Comparison of ENCODE assay signal across 24 cellular contexts in genomic region chr21:40141621-40142020, GRCh38.
"Had no signal": no experiment of that assay in that cellular context is flagged by ENCODE, and none has a peak within 500 bp of the region (broad histone marks: within the 10 kb centered on the region; RNA-seq: fewer than 3 reads in every experiment).

No MANE protein-coding gene starts in this region.

- H3K9me3 ChIP-seq: colonic mucosa, esophagus muscularis mucosa, esophagus squamous epithelium, gastrocnemius medialis, gastroesophageal sphincter, heart left ventricle, heart right ventricle had no signal

- H3K27ac Mint-ChIP-seq: dendritic cell treated with granulocyte-macrophage colony-stimulating factor and Interleukin-4, amounts not matched to agents 40 ng/mL and 50 ng/mL, for 4 days; effector memory CD8-positive, alpha-beta T cell had no signal

- H3K27me3 Mint-ChIP-seq: dendritic cell treated with granulocyte-macrophage colony-stimulating factor and Interleukin-4, amounts not matched to agents 40 ng/mL and 50 ng/mL, for 4 days; effector memory CD8-positive, alpha-beta T cell had no signal

- H3K4me1 Mint-ChIP-seq: endodermal cell had no signal

- H3K4me3 Mint-ChIP-seq: dendritic cell treated with granulocyte-macrophage colony-stimulating factor and Interleukin-4, amounts not matched to agents 40 ng/mL and 50 ng/mL, for 4 days; effector memory CD8-positive, alpha-beta T cell; endodermal cell had no signal

- DNase-seq: colonic mucosa; cortex of kidney; dermis blood vessel endothelial cell; dorsolateral prefrontal cortex; effector CD4-positive, alpha-beta T cell; effector CD8-positive, alpha-beta T cell; effector memory CD4-positive, alpha-beta T cell; effector memory CD8-positive, alpha-beta T cell; endodermal cell; erythroblast; esophagus squamous epithelium; foreskin fibroblast; foreskin keratinocyte; foreskin melanocyte; gastrocnemius medialis; glutamatergic neuron; heart left ventricle; heart right ventricle had no signal

- H3K27me3 ChIP-seq: colonic mucosa, esophagus muscularis mucosa, esophagus squamous epithelium, foreskin keratinocyte, gastrocnemius medialis, gastroesophageal sphincter had no signal

- ATAC-seq: effector memory CD8-positive, alpha-beta T cell; esophagus mucosa; foreskin keratinocyte; gastrocnemius medialis; gastroesophageal sphincter; heart left ventricle; heart right ventricle had no signal

- H3K4me3 ChIP-seq: colonic mucosa, coronary artery, dorsolateral prefrontal cortex, esophagus muscularis mucosa, esophagus squamous epithelium, gastrocnemius medialis, gastroesophageal sphincter, heart left ventricle, heart right ventricle had no signal

- H3K4me1 ChIP-seq: colonic mucosa, esophagus squamous epithelium, foreskin keratinocyte, gastrocnemius medialis, gastroesophageal sphincter, heart left ventricle, heart right ventricle had no signal

- H3K9me3 Mint-ChIP-seq: dendritic cell treated with granulocyte-macrophage colony-stimulating factor and Interleukin-4, amounts not matched to agents 40 ng/mL and 50 ng/mL, for 4 days; effector memory CD8-positive, alpha-beta T cell; endodermal cell had no signal

- H3K36me3 ChIP-seq: colonic mucosa, esophagus muscularis mucosa, esophagus squamous epithelium, gastrocnemius medialis, gastroesophageal sphincter, heart left ventricle, heart right ventricle had no signal

- H3K27ac ChIP-seq: colonic mucosa, coronary artery, dorsolateral prefrontal cortex, epithelial cell of prostate, esophagus muscularis mucosa, esophagus squamous epithelium, foreskin keratinocyte, gastrocnemius medialis, gastroesophageal sphincter, heart left ventricle, heart right ventricle had no signal
